Comparison of ENCODE assay signal across 9 cellular contexts in genomic region chr3:71421820-71422566, GRCh38.
DNase-seq lines count a peak whose midpoint lies in the region; ATAC-seq and TF ChIP-seq lines count a peak whose summit lies in the region.
"Had no signal": no experiment of that assay in that cellular context is flagged by ENCODE, and none has a peak within 500 bp of the region (broad histone marks: within the 10 kb centered on the region; RNA-seq: fewer than 3 reads in every experiment).

No MANE protein-coding gene starts in this region.

- no peaks in the 10 kb centered on the region for H3K36me3 ChIP-seq in neutrophil
- H3K36me3 ChIP-seq in gastrocnemius medialis = no peaks in the 10 kb centered on the region
- no peaks in the 10 kb centered on the region for H3K36me3 ChIP-seq in heart left ventricle

- H3K27me3 ChIP-seq in neutrophil = no peaks in the 10 kb centered on the region
- H3K27me3 ChIP-seq in gastrocnemius medialis = no peaks in the 10 kb centered on the region
- H3K27me3 ChIP-seq in heart left ventricle = no peaks in the 10 kb centered on the region

- ATAC-seq in GM18868 (IDR thresholded peaks at IDR 0.05; ENCODE audit: unreplicated experiment) (peak; percentile 93), HG02759 (IDR thresholded peaks at IDR 0.05; ENCODE audit: unreplicated experiment) (peak; percentile 88), gastrocnemius medialis (no peak), heart left ventricle (no peak)

- WGBS in heart left ventricle, 4 donors = 86 to 91% (median 89%) methylated on average over 12 of the region's 12 CpGs

- TF ChIP-seq POLR2A in Raji (IDR thresholded peaks at IDR 0.05; ENCODE audit: insufficient read depth, low read depth, low read length) = 0 out of 2 replicates have a peak, but pooled peaks have one; percentile 15
- no peak for TF ChIP-seq POLR2A in gastrocnemius medialis (IDR thresholded peaks at IDR 0.05)
- TF ChIP-seq POLR2A in heart left ventricle (IDR thresholded peaks at IDR 0.05) = no peak

- TF ChIP-seq CTCF in neutrophil (IDR thresholded peaks at IDR 0.05) = no peak
- TF ChIP-seq CTCF in gastrocnemius medialis (IDR thresholded peaks at IDR 0.05 in 4 of 5, conservative IDR thresholded peaks at IDR 0.05 in 1 of 5) = no peak
- no peak for TF ChIP-seq CTCF in heart left ventricle (IDR thresholded peaks at IDR 0.05)
- no peak for TF ChIP-seq CTCF in coronary artery (IDR thresholded peaks at IDR 0.05)

- no peak for DNase-seq in gastrocnemius medialis
- no peak for DNase-seq in heart left ventricle
- DNase-seq in coronary artery (ENCODE audit: low spot score) = no peak
- no peak for DNase-seq in AG08395 (ENCODE audit: low spot score)

- intact Hi-C loops in gastrocnemius medialis (cut with DNase I; ENCODE audit: low total_unique reads) (no loop called here), heart left ventricle (cut with DNase I) (loop anchor here in 5 of 10 donors (10.0 kb wide), 2 partner anchors 143 to 163 kb away; partner anchors contain the start of gene FOXP1 (in 4 of the 5))

- H3K4me1 ChIP-seq in neutrophil (ENCODE audit: control insufficient read depth in 1 of 2, insufficient read depth in 1 of 2, low read depth in 1 of 2, low read length in 1 of 2) = peaks cover 23 to 39% of the 10 kb centered on the region in 2 experiments
- no peaks in the 10 kb centered on the region for H3K4me1 ChIP-seq in gastrocnemius medialis
- H3K4me1 ChIP-seq in heart left ventricle = peaks cover 0 to 19% (median 10%) of the 10 kb centered on the region in 12 donors

- H3K27ac ChIP-seq in neutrophil (peak overlapping the region; percentile 42), gastrocnemius medialis (no peak overlapping the region), heart left ventricle (peak overlapping the region in 1 of 12 donors; percentile 34), coronary artery (no peak overlapping the region)

- H3K9me3 ChIP-seq in neutrophil = no peaks in the 10 kb centered on the region
- no peaks in the 10 kb centered on the region for H3K9me3 ChIP-seq in gastrocnemius medialis
- H3K9me3 ChIP-seq in heart left ventricle = no peaks in the 10 kb centered on the region

- in situ Hi-C loops in gastrocnemius medialis (cut with MboI; ENCODE audit: low sequenced_read_pairs in 4 of 4) = no loop called here

- no peak overlapping the region for H3K4me3 ChIP-seq in neutrophil (ENCODE audit: low read depth in 1 of 2, low read length in 1 of 2)
- no peak overlapping the region for H3K4me3 ChIP-seq in gastrocnemius medialis
- H3K4me3 ChIP-seq in heart left ventricle = no peak overlapping the region
- no peak overlapping the region for H3K4me3 ChIP-seq in coronary artery
- H3K4me3 ChIP-seq: K562 had no signal

Comparison
In these comparisons a context has a peak if more than half of its experiments do, and no peak if none do; other contexts are left out.
1. ATAC-seq: peak in GM18868 (single experiment) and HG02759 (single experiment); none in gastrocnemius medialis (0 of 2) and heart left ventricle (0 of 4).